10 cellular contexts compared by ENCODE assay signal in genomic region chr7:158816995-158817394, GRCh38. TPM values are rescaled to one million over a fixed set of nuclear protein-coding genes. Genes with fewer than 3 reads are reported as not detected.
DNase-seq lines count a peak whose midpoint lies in the region; ATAC-seq, FAIRE-seq and TF ChIP-seq lines count a peak whose summit lies in the region.
"Had no signal": no experiment of that assay in that cellular context is flagged by ENCODE, and none has a peak within 500 bp of the region (broad histone marks: within the 10 kb centered on the region; RNA-seq: fewer than 3 reads in every experiment).

No MANE protein-coding gene starts in this region.

- FAIRE-seq in pancreas (lab: Jason Lieb, UNC), result no peak
- FAIRE-seq: G401.6 had no signal

- H3K27ac ChIP-seq in BLaER1 treated with 17β-estradiol and CSF1 and Interleukin-3, amounts not matched to agents 10 nM and 100 nM, result peak overlapping the region; percentile 77 to 99 (median 90); a peak in 20 of 22 replicates
- H3K27ac ChIP-seq in KOPT-K1 (ENCODE audit: low read depth, low read length, poor library complexity, severe bottlenecking), result peak overlapping the region; percentile 89
- H3K27ac ChIP-seq in effector memory CD4-positive, alpha-beta T cell (ENCODE audit: insufficient read depth, low read length, poor library complexity, severe bottlenecking), result peak overlapping the region; percentile 96
- peak overlapping the region in 2 of 4 donors; percentile 77 to 85 for H3K27ac ChIP-seq in pancreas

- no peak for DNase-seq in effector memory CD4-positive, alpha-beta T cell
- DNase-seq in NCI-H446 treated with DMSO at 0.1 percent for 48 hours (lab: John Stamatoyannopoulos, UW) (no peak), pancreas (no peak), NCI-H146 treated with DMSO at 0.1 percent for 48 hours (lab: John Stamatoyannopoulos, UW; ENCODE audit: unreplicated experiment) (no peak)
- no peak for DNase-seq in stimulated activated CD4-positive, alpha-beta T cell treated with anti-CD3 and anti-CD28 coated beads, Interleukin-4, amount 100 ng/mL, for 4 hours
- DNase-seq: SHP77 had no signal

- no peak for ATAC-seq in pancreas

- no peaks in the 10 kb centered on the region for H3K36me3 ChIP-seq in BLaER1 treated with 17β-estradiol and CSF1 and Interleukin-3, amounts not matched to agents 10 nM and 100 nM
- H3K36me3 ChIP-seq in KOPT-K1 (ENCODE audit: insufficient read depth, low read length), result no peaks in the 10 kb centered on the region; the same call in 1 of the 2 replicates
- no peaks in the 10 kb centered on the region for H3K36me3 ChIP-seq in effector memory CD4-positive, alpha-beta T cell (ENCODE audit: control insufficient read depth, insufficient read depth, low read length)
- no peaks in the 10 kb centered on the region for H3K36me3 ChIP-seq in pancreas

- H3K4me3 Mint-ChIP-seq in nephron, result no peak overlapping the region

- no peaks in the 10 kb centered on the region for H3K9me3 Mint-ChIP-seq in nephron

- intact Hi-C loops in pancreas (cut with DNase I), result no loop called here

- peaks cover 0 to 62% (median 8%) of the 10 kb centered on the region in 11 experiments; a peak in 13 of 22 replicates for H4K20me1 ChIP-seq in BLaER1 treated with 17β-estradiol and CSF1 and Interleukin-3, amounts not matched to agents 10 nM and 100 nM

- H3K4me1 ChIP-seq in BLaER1 treated with 17β-estradiol and CSF1 and Interleukin-3, amounts not matched to agents 10 nM and 100 nM, result peaks cover 85 to 97% (median 93%) of the 10 kb centered on the region in 10 experiments
- peaks cover 80% of the 10 kb centered on the region for H3K4me1 ChIP-seq in effector memory CD4-positive, alpha-beta T cell (ENCODE audit: control insufficient read depth, insufficient read depth, low read length, poor library complexity, severe bottlenecking)
- peaks cover 16 to 54% (median 35%) of the 10 kb centered on the region in 3 donors for H3K4me1 ChIP-seq in pancreas

- WGBS in pancreas, 2 donors, result 42 to 44% methylated on average over 2 of the region's 2 CpGs

- H3K27me3 ChIP-seq in BLaER1 treated with 17β-estradiol and CSF1 and Interleukin-3, amounts not matched to agents 10 nM and 100 nM, result no peaks in the 10 kb centered on the region
- no peaks in the 10 kb centered on the region for H3K27me3 ChIP-seq in effector memory CD4-positive, alpha-beta T cell (replicated peaks; ENCODE audit: control insufficient read depth, insufficient read depth, low read length, poor library complexity, severe bottlenecking)
- no peaks in the 10 kb centered on the region for H3K27me3 ChIP-seq in pancreas

- H3K36me3 Mint-ChIP-seq in nephron (ENCODE audit: low read depth), result no peaks in the 10 kb centered on the region

- TF ChIP-seq CTCF in nephron (IDR thresholded peaks at IDR 0.05; ENCODE audit: unreplicated experiment in 3 of 3) (no peak), pancreas (IDR thresholded peaks at IDR 0.05) (no peak)

- no peaks in the 10 kb centered on the region for H3K9me3 ChIP-seq in BLaER1 treated with 17β-estradiol and CSF1 and Interleukin-3, amounts not matched to agents 10 nM and 100 nM (replicated peaks in 1 of 11)
- H3K9me3 ChIP-seq in KOPT-K1 (ENCODE audit: insufficient read depth, low read length, poor library complexity, severe bottlenecking), result no peaks in the 10 kb centered on the region
- no peaks in the 10 kb centered on the region for H3K9me3 ChIP-seq in effector memory CD4-positive, alpha-beta T cell (ENCODE audit: control insufficient read depth, low read length)
- H3K9me3 ChIP-seq in pancreas, result no peaks in the 10 kb centered on the region

- H3K27me3 Mint-ChIP-seq in nephron (ENCODE audit: low read depth), result no peaks in the 10 kb centered on the region

- peak overlapping the region; percentile 86 to 98 (median 93); a peak in 21 of 22 replicates for H3K4me2 ChIP-seq in BLaER1 treated with 17β-estradiol and CSF1 and Interleukin-3, amounts not matched to agents 10 nM and 100 nM

- H3K4me3 ChIP-seq in BLaER1 treated with 17β-estradiol and CSF1 and Interleukin-3, amounts not matched to agents 10 nM and 100 nM, result no peak overlapping the region
- H3K4me3 ChIP-seq in effector memory CD4-positive, alpha-beta T cell (ENCODE audit: insufficient read depth, low read depth, low read length, poor library complexity, severe bottlenecking), result peak overlapping the region; percentile 46
- H3K4me3 ChIP-seq in pancreas, result no peak overlapping the region

- peaks cover 66% of the 10 kb centered on the region for H3K4me1 Mint-ChIP-seq in nephron

- peak overlapping the region in 5 of 11 experiments; percentile 4 to 88 (median 12); a peak in 4 of 22 replicates for H3K9ac ChIP-seq in BLaER1 treated with 17β-estradiol and CSF1 and Interleukin-3, amounts not matched to agents 10 nM and 100 nM

- peak overlapping the region; percentile 64 to 89 (median 82) for H3K27ac Mint-ChIP-seq in nephron

RNA-seq across cellular contexts. Expression of gene ESYT2, which starts 12.3 kb away (rescaled TPM):
- 10 to 100 TPM; 25.4 to 31.8 (median 28.6) TPM for total RNA-seq in pancreas
- 10 to 100 TPM in 1 of 2 donors, 1 to 10 TPM in 1; 8.1 to 15.0 TPM for polyA plus RNA-seq in pancreas

RNA-seq across cellular contexts. Expression of gene DYNC2I1, which starts 39.4 kb away (rescaled TPM):
- 1 to 10 TPM; 5.9 to 8.3 (median 6.7) TPM for total RNA-seq in pancreas
- polyA plus RNA-seq in pancreas, result 10 to 100 TPM; 13.2 to 13.5 TPM
